22 cellular contexts compared by ENCODE assay signal in the genomic region with DNA sequence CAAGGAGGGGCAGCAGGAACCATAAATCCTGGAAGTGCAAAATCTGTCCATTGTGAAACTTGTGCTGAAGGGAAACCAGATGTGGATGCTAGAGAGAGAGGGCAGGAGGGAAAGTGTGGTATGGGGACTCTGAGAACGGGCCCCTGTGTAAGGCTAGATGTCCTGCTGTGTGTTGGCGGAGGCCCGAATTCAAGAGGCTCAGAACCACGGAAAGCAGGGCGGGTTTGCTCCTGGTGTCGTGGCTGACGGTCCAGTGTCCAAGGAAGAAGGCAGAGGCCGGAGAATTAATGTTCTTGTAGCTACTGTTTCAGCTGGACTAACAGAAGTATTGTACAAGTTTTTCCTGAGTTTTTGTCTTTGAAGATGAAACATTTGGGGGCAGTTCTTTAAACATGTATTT. TPM values are rescaled to one million over a fixed set of nuclear protein-coding genes. Genes with fewer than 3 reads are reported as not detected.
"Had no signal": no experiment of that assay in that cellular context is flagged by ENCODE, and none has a peak within 500 bp of the region (broad histone marks: within the 10 kb centered on the region; RNA-seq: fewer than 3 reads in every experiment).

No MANE protein-coding gene starts in this region.

- H3K4me3 ChIP-seq: SJSA1, SK-N-MC had no signal

- H3K36me3 ChIP-seq: SJSA1 had no signal

- H3K27ac ChIP-seq: SJSA1, SK-N-MC had no signal

- DNase-seq: KBM-7, MV-4-11, NCI-H1048, NCI-H1105, NCI-H1417, NCI-H1436 treated with DMSO at 0.1 percent for 48 hours, NCI-H1694, NCI-H187 treated with DMSO at 0.1 percent for 48 hours, NCI-H2081, NCI-H2107, NCI-H2227 treated with DMSO at 0.1 percent for 48 hours, NCI-H524, NCI-H526 treated with DMSO at 0.1 percent for 48 hours, NCI-H748 treated with DMSO at 0.1 percent for 48 hours, Right ventricle myocardium superior, RPMI8226, SIG-M5 had no signal

- H3K9me3 ChIP-seq: SJSA1 had no signal

RNA-seq across cellular contexts. Expression of a gene that starts 9.1 kb away (rescaled TPM):
- total RNA-seq: LHCN-M2, MCF 10A had no signal

RNA-seq across cellular contexts. Expression of a gene that starts 52.1 kb away (rescaled TPM):
- total RNA-seq: LHCN-M2, MCF 10A, NCI-H460, Right ventricle myocardium superior, SJSA1 had no signal
